In genomic region chr16:30787613-30788378, GRCh38 we compare ENCODE assay signal across 9 cellular contexts. TPM values are rescaled to one million over a fixed set of nuclear protein-coding genes. Genes with fewer than 3 reads are reported as not detected.
DNase-seq lines count a peak whose midpoint lies in the region; ATAC-seq and TF ChIP-seq lines count a peak whose summit lies in the region.
"Had no signal": no experiment of that assay in that cellular context is flagged by ENCODE, and none has a peak within 500 bp of the region (broad histone marks: within the 10 kb centered on the region; RNA-seq: fewer than 3 reads in every experiment).

No MANE protein-coding gene starts in this region.

- DNase-seq in heart left ventricle (no peak), left ventricle myocardium superior (no peak), chondrocyte (ENCODE audit: low spot score) (no peak), mesothelial cell of epicardium (ENCODE audit: low spot score in 2 of 2, unreplicated experiment in 2 of 2) (no peak), COR-L47 (lab: John Stamatoyannopoulos, UW) (no peak), DMS114 treated with DMSO at 0.1 percent for 48 hours (lab: John Stamatoyannopoulos, UW; ENCODE audit: unreplicated experiment) (no peak)
- DNase-seq: GDM1 had no signal

- peaks cover 8% of the 10 kb centered on the region for H3K36me3 Mint-ChIP-seq in chondrocyte (ENCODE audit: low read depth)
- H3K36me3 Mint-ChIP-seq in mesothelial cell of epicardium = peaks cover 6% of the 10 kb centered on the region

- ATAC-seq in heart left ventricle (no peak), left ventricle myocardium superior (no peak), HG02981 (IDR thresholded peaks at IDR 0.05; ENCODE audit: unreplicated experiment) (no peak)

- no peaks in the 10 kb centered on the region for H3K9me3 ChIP-seq in heart left ventricle

- H3K4me1 ChIP-seq in heart left ventricle (peaks cover 0 to 26% (median 19%) of the 10 kb centered on the region in 12 donors), urinary bladder (ENCODE audit: insufficient read depth) (no peaks in the 10 kb centered on the region)

- 35 to 40% (median 38%) methylated on average over 11 of the region's 11 CpGs for WGBS in heart left ventricle, 4 donors
- 32% methylated on average over 11 of the region's 11 CpGs for WGBS in urinary bladder

- intact Hi-C loops in heart left ventricle (cut with DNase I) = loop anchor here in 5 of 10 donors (1.0 to 2.0 kb wide), 3 partner anchors 17 to 19 kb away; no protein-coding TSS in a partner anchor
- intact Hi-C loops in left ventricle myocardium superior (cut with micrococcal nuclease) = no loop called here

- H3K27ac ChIP-seq in heart left ventricle (peak overlapping the region; percentile 89 to 98 (median 94)), urinary bladder (ENCODE audit: low read depth) (peak overlapping the region; percentile 55)

- H3K4me3 ChIP-seq in heart left ventricle = peak overlapping the region; percentile 68 to 100 (median 92)
- peak overlapping the region; percentile 97 for H3K4me3 ChIP-seq in urinary bladder (ENCODE audit: low read depth, low read length)

- peaks cover 23% of the 10 kb centered on the region for H3K4me1 Mint-ChIP-seq in chondrocyte (ENCODE audit: low read depth)
- peaks cover 27% of the 10 kb centered on the region for H3K4me1 Mint-ChIP-seq in mesothelial cell of epicardium

- TF ChIP-seq POLR2A in heart left ventricle (IDR thresholded peaks at IDR 0.05) = no peak

- TF ChIP-seq CTCF in heart left ventricle (IDR thresholded peaks at IDR 0.05) (no peak), chondrocyte (IDR thresholded peaks at IDR 0.05) (no peak), mesothelial cell of epicardium (IDR thresholded peaks at IDR 0.05; ENCODE audit: unreplicated experiment) (no peak)

- H3K27me3 Mint-ChIP-seq in chondrocyte (ENCODE audit: low read depth) (no peaks in the 10 kb centered on the region), mesothelial cell of epicardium (ENCODE audit: low read depth) (no peaks in the 10 kb centered on the region)

- H3K27ac Mint-ChIP-seq in chondrocyte (ENCODE audit: unreplicated experiment) = peak overlapping the region; percentile 89
- peak overlapping the region; percentile 88 for H3K27ac Mint-ChIP-seq in mesothelial cell of epicardium

- H3K36me3 ChIP-seq in heart left ventricle = peaks cover 0 to 16% (median 10%) of the 10 kb centered on the region in 9 donors
- H3K36me3 ChIP-seq in urinary bladder (ENCODE audit: insufficient read depth) = no peaks in the 10 kb centered on the region

- no peaks in the 10 kb centered on the region for H3K27me3 ChIP-seq in heart left ventricle

- H3K4me3 Mint-ChIP-seq in chondrocyte (ENCODE audit: unreplicated experiment) = peak overlapping the region; percentile 86
- H3K4me3 Mint-ChIP-seq in mesothelial cell of epicardium = peak overlapping the region; percentile 91

- H3K9me3 Mint-ChIP-seq in chondrocyte (ENCODE audit: low read depth) = no peaks in the 10 kb centered on the region
- no peaks in the 10 kb centered on the region for H3K9me3 Mint-ChIP-seq in mesothelial cell of epicardium

RNA-seq across cellular contexts. Expression of gene ZNF629, which starts 0.8 kb away (rescaled TPM):
- 10 to 100 TPM; 14.3 to 30.9 (median 22.7) TPM for total RNA-seq in heart left ventricle
- 10 to 100 TPM; 11.2 to 14.9 TPM for polyA plus RNA-seq in heart left ventricle
- 19.2 TPM for total RNA-seq in left ventricle myocardium superior
- 18.8 to 20.2 TPM (median 18.9 TPM) in 3 replicates for total RNA-seq in chondrocyte
- total RNA-seq in mesothelial cell of epicardium = 40.8 to 41.6 TPM (median 41.4 TPM) in 3 replicates
- 7.2 TPM for total RNA-seq in urinary bladder
- polyA plus RNA-seq in urinary bladder = 11.2 TPM

RNA-seq across cellular contexts. Expression of gene RNF40, which starts 25.7 kb away (rescaled TPM):
- total RNA-seq in heart left ventricle (10 to 100 TPM; 29.3 to 62.0 (median 50.3) TPM), left ventricle myocardium superior (49.3 TPM), chondrocyte (71.1 to 104 TPM (median 78.6 TPM) in 3 replicates), mesothelial cell of epicardium (124 to 130 TPM (median 126 TPM) in 3 replicates), urinary bladder (47.3 TPM)
- polyA plus RNA-seq in heart left ventricle (10 to 100 TPM; 31.3 to 66.9 TPM), urinary bladder (57.6 TPM)

RNA-seq across cellular contexts. Expression of gene CFAP119, which starts 25.9 kb away (rescaled TPM):
- total RNA-seq in heart left ventricle (1 to 10 TPM in 4 of 9 donors, under 1 TPM in 5; 0.48 to 1.8 (median 0.95) TPM), left ventricle myocardium superior (1.1 TPM), chondrocyte (6.3 to 10.0 TPM (median 7.1 TPM) in 3 replicates), mesothelial cell of epicardium (6.0 to 7.4 TPM (median 6.3 TPM) in 3 replicates), urinary bladder (1.3 TPM)
- polyA plus RNA-seq in heart left ventricle (1 to 10 TPM; 1.4 to 2.1 TPM), urinary bladder (3.1 TPM)

RNA-seq across cellular contexts. Expression of gene PHKG2, which starts 39.6 kb away (rescaled TPM):
- total RNA-seq in heart left ventricle (10 to 100 TPM; 13.5 to 26.7 (median 17.9) TPM), left ventricle myocardium superior (16.7 TPM), chondrocyte (18.8 to 28.1 TPM (median 19.0 TPM) in 3 replicates), mesothelial cell of epicardium (44.6 to 53.2 TPM (median 46.4 TPM) in 3 replicates), urinary bladder (9.1 TPM)
- polyA plus RNA-seq in heart left ventricle (10 to 100 TPM; 19.5 to 37.7 TPM), urinary bladder (28.9 TPM)
